Comparison of ENCODE assay signal across 8 cellular contexts in the genomic region with DNA sequence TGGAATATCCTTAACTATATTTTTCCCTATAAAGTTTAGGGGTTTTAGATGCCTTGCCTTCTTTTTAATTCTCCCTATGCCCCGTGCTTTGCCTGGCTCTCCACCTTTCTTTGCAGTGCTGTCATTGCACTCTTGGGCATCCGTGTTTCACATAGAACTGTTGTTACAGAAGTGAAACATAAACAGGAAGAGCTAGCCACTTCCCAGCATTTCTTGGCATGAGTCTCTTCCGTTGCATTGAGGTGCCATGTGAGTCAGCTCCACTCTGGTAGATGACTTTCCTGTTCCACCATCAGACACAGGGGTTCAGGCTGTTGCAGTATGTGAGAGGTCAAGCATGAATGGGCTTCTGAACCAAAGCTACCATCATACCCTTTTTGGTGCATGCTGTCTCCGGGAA.
DNase-seq lines count a peak whose midpoint lies in the region; ATAC-seq, FAIRE-seq and TF ChIP-seq lines count a peak whose summit lies in the region.

No MANE protein-coding gene starts in this region.

- H3K4me2 ChIP-seq in BLaER1 treated with 17β-estradiol and CSF1 and Interleukin-3, amounts not matched to agents 10 nM and 100 nM: peak overlapping the region; percentile 60 to 85 (median 71)
- peak overlapping the region; percentile 57 for H3K4me2 ChIP-seq in endothelial cell of umbilical vein (ENCODE audit: insufficient read depth, low read length)

- no peak overlapping the region for H2AFZ ChIP-seq in endothelial cell of umbilical vein (ENCODE audit: low read depth, low read length)

- peak; percentile 100 for FAIRE-seq in endothelial cell of umbilical vein (lab: Jason Lieb, UNC)

- ATAC-seq in GM21786 (IDR thresholded peaks at IDR 0.05; ENCODE audit: unreplicated experiment) (peak; percentile 53), HG03520 (IDR thresholded peaks at IDR 0.05; ENCODE audit: unreplicated experiment) (no peak)

- H3K4me1 ChIP-seq in BLaER1 treated with 17β-estradiol and CSF1 and Interleukin-3, amounts not matched to agents 10 nM and 100 nM: peaks cover 18 to 40% (median 28%) of the 10 kb centered on the region in 10 experiments
- peaks cover 40% of the 10 kb centered on the region for H3K4me1 ChIP-seq in endothelial cell of umbilical vein (ENCODE audit: control insufficient read depth, extremely low read depth, insufficient read depth, low read length)
- H3K4me1 ChIP-seq in effector memory CD4-positive, alpha-beta T cell (ENCODE audit: control insufficient read depth, insufficient read depth, low read length, poor library complexity, severe bottlenecking): peaks cover 16% of the 10 kb centered on the region

- DNase-seq in SK-MEL-5 (ENCODE audit: low read depth, low spot score) (peak; percentile 78), endothelial cell of umbilical vein (ENCODE audit: low read depth, low spot score) (peak; percentile 98), pons (ENCODE audit: low spot score) (peak; percentile 88), iPS-NIHi7 (ENCODE audit: extremely low spot score) (no peak)
- DNase-seq in effector memory CD4-positive, alpha-beta T cell: no peak

- peak overlapping the region in 8 of 11 experiments; percentile 32 to 64 (median 58); a peak in 16 of 22 replicates for H3K27ac ChIP-seq in BLaER1 treated with 17β-estradiol and CSF1 and Interleukin-3, amounts not matched to agents 10 nM and 100 nM
- H3K27ac ChIP-seq in endothelial cell of umbilical vein (ENCODE audit: insufficient read depth, low read depth, low read length): peak overlapping the region; percentile 80
- no peak overlapping the region for H3K27ac ChIP-seq in effector memory CD4-positive, alpha-beta T cell (ENCODE audit: insufficient read depth, low read length, poor library complexity, severe bottlenecking)

- H3K27me3 ChIP-seq in BLaER1 treated with 17β-estradiol and CSF1 and Interleukin-3, amounts not matched to agents 10 nM and 100 nM: no peaks in the 10 kb centered on the region
- no peaks in the 10 kb centered on the region for H3K27me3 ChIP-seq in endothelial cell of umbilical vein (ENCODE audit: control insufficient read depth in 2 of 2, insufficient read depth in 2 of 2, low read length in 2 of 2)
- H3K27me3 ChIP-seq in effector memory CD4-positive, alpha-beta T cell (replicated peaks; ENCODE audit: control insufficient read depth, insufficient read depth, low read length, poor library complexity, severe bottlenecking): no peaks in the 10 kb centered on the region

- TF ChIP-seq POLR2A in endothelial cell of umbilical vein (IDR thresholded peaks at IDR 0.05; ENCODE audit: low read depth, low read length): peak; percentile 58

- in situ Hi-C loops in SK-MEL-5 (cut with HindIII; ENCODE audit: low pct_unique_long_range_greater_than_20kb, low sequenced_read_pairs): no loop called here

- BruUV-seq in endothelial cell of umbilical vein (replicated peaks; lab: Mats Ljungman, UMichigan): no TSS peak

- no peaks in the 10 kb centered on the region for H3K79me2 ChIP-seq in endothelial cell of umbilical vein (ENCODE audit: control insufficient read depth, insufficient read depth, low read length)

- intact Hi-C loops in endothelial cell of umbilical vein (cut with micrococcal nuclease): loop anchor here (1.0 to 5.0 kb wide), 6 partner anchors 73 to 288 kb away; a partner anchor contains a TSS

- CTCF ChIA-PET in endothelial cell of umbilical vein (lab: Charles Lee): interaction anchor here (0.7 to 1.7 kb wide), 29 partner anchors 9 to 152 kb away, joined by 3 to 26 read pairs (median 4); a partner anchor contains a TSS

- peak overlapping the region in 2 of 11 experiments; percentile 6 to 43; a peak in 3 of 22 replicates for H3K9ac ChIP-seq in BLaER1 treated with 17β-estradiol and CSF1 and Interleukin-3, amounts not matched to agents 10 nM and 100 nM
- H3K9ac ChIP-seq in endothelial cell of umbilical vein (replicated peaks; ENCODE audit: extremely low read depth, insufficient read depth, low read length): no peak overlapping the region

- peak overlapping the region in 4 of 10 experiments; percentile 4 to 49 (median 34); a peak in 6 of 20 replicates for H3K4me3 ChIP-seq in BLaER1 treated with 17β-estradiol and CSF1 and Interleukin-3, amounts not matched to agents 10 nM and 100 nM
- no peak overlapping the region for H3K4me3 ChIP-seq in endothelial cell of umbilical vein (replicated peaks in 1 of 3; ENCODE audit: insufficient read depth in 1 of 3, low read depth in 1 of 3, low read length in 3 of 3)
- H3K4me3 ChIP-seq in effector memory CD4-positive, alpha-beta T cell (ENCODE audit: insufficient read depth, low read depth, low read length, poor library complexity, severe bottlenecking): no peak overlapping the region

- no peaks in the 10 kb centered on the region for H3K36me3 ChIP-seq in BLaER1 treated with 17β-estradiol and CSF1 and Interleukin-3, amounts not matched to agents 10 nM and 100 nM
- H3K36me3 ChIP-seq in endothelial cell of umbilical vein (ENCODE audit: control insufficient read depth in 2 of 2, extremely low read depth in 1 of 2, insufficient read depth in 2 of 2, low read length in 2 of 2): no peaks in the 10 kb centered on the region
- no peaks in the 10 kb centered on the region for H3K36me3 ChIP-seq in effector memory CD4-positive, alpha-beta T cell (ENCODE audit: control insufficient read depth, insufficient read depth, low read length)

- no peaks in the 10 kb centered on the region for H3K9me1 ChIP-seq in endothelial cell of umbilical vein (replicated peaks; ENCODE audit: control insufficient read depth, extremely low read depth, insufficient read depth, low read length)

- no peaks in the 10 kb centered on the region for H3K9me3 ChIP-seq in BLaER1 treated with 17β-estradiol and CSF1 and Interleukin-3, amounts not matched to agents 10 nM and 100 nM (replicated peaks in 1 of 11)
- no peaks in the 10 kb centered on the region for H3K9me3 ChIP-seq in endothelial cell of umbilical vein (replicated peaks; ENCODE audit: control insufficient read depth, insufficient read depth, low read length)
- no peaks in the 10 kb centered on the region for H3K9me3 ChIP-seq in effector memory CD4-positive, alpha-beta T cell (ENCODE audit: control insufficient read depth, low read length)

- POLR2A ChIA-PET in endothelial cell of umbilical vein (lab: Charles Lee): no interaction called here

- dilution Hi-C loops in endothelial cell of umbilical vein (cut with MboI; ENCODE audit: extremely low pct_ligation_motif_present, low sequenced_read_pairs): no loop called here

- H4K20me1 ChIP-seq in BLaER1 treated with 17β-estradiol and CSF1 and Interleukin-3, amounts not matched to agents 10 nM and 100 nM: no peaks in the 10 kb centered on the region
- H4K20me1 ChIP-seq in endothelial cell of umbilical vein (replicated peaks; ENCODE audit: control insufficient read depth, extremely low read depth, insufficient read depth, low read length): no peaks in the 10 kb centered on the region

- TF ChIP-seq CTCF in endothelial cell of umbilical vein (IDR thresholded peaks at IDR 0.05; ENCODE audit: extremely low read depth in 1 of 2, insufficient read depth in 1 of 2, low read depth in 1 of 2, low read length in 2 of 2): peak; percentile 19 to 22

TF ChIP-seq in endothelial cell of umbilical vein, 7 proteins besides CTCF, POLR2A, EP300 and RAD21:
- TF ChIP-seq MYC (IDR thresholded peaks at IDR 0.05; ENCODE audit: low read depth, low read length) (peak; percentile 85), GATA2 (IDR thresholded peaks at IDR 0.05; ENCODE audit: insufficient read depth, insufficient read length, low read depth, low read length) (peak; percentile 75), POLR2AphosphoS5 (IDR thresholded peaks at IDR 0.05; ENCODE audit: insufficient read depth, low read depth, low read length) (peak; percentile 98), EZH2 (IDR thresholded peaks at IDR 0.05; ENCODE audit: borderline replicate concordance, low read depth, low read length, severe bottlenecking) (no peak), JUN (IDR thresholded peaks at IDR 0.05; ENCODE audit: borderline replicate concordance, insufficient read depth, insufficient read length, low read depth) (peak; percentile 94), FOS (IDR thresholded peaks at IDR 0.05; ENCODE audit: borderline replicate concordance, insufficient read depth, low read length) (peak; percentile 99)
- TF ChIP-seq, protein P1, sequence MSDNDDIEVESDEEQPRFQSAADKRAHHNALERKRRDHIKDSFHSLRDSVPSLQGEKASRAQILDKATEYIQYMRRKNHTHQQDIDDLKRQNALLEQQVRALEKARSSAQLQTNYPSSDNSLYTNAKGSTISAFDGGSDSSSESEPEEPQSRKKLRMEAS (IDR thresholded peaks at IDR 0.05; ENCODE audit: insufficient read depth, insufficient read length): peak; percentile 40

Comparison
In these comparisons a context has a peak if more than half of its experiments do, and no peak if none do; other contexts are left out.
1. DNase-seq: peak in SK-MEL-5 (single experiment), endothelial cell of umbilical vein (single experiment) and pons (single experiment); none in effector memory CD4-positive, alpha-beta T cell (0 of 3) and iPS-NIHi7 (single experiment).